In genomic region chr3:190617185-190617584, GRCh38 we compare ENCODE assay signal across 9 cellular contexts.
A peak's percentile ranks its signal among the peaks of the same experiment; 100 is the strongest.
DNase-seq lines count a peak whose midpoint lies in the region; ATAC-seq and TF ChIP-seq lines count a peak whose summit lies in the region.
"Had no signal": no experiment of that assay in that cellular context is flagged by ENCODE, and none has a peak within 500 bp of the region (broad histone marks: within the 10 kb centered on the region; RNA-seq: fewer than 3 reads in every experiment).

No MANE protein-coding gene starts in this region.

- POLR2A ChIA-PET in activated CD4-positive, alpha-beta memory T cell treated with anti-CD3 and anti-CD28 coated beads, Interleukin-2, amount 10 ng/mL, durations not matched to agents 7 days and 5 days (lab: Charles Lee), result interaction anchor here (2.2 to 2.5 kb wide), 2 partner anchors 30 to 103 kb away, joined by 19 to 50 read pairs; partner anchors contain the start of gene IL1RAP

- peaks cover 68% of the 10 kb centered on the region for H3K4me1 Mint-ChIP-seq in activated CD4-positive, alpha-beta memory T cell treated with anti-CD3 and anti-CD28 coated beads, Interleukin-2, amount 10 ng/mL, durations not matched to agents 7 days and 5 days
- peaks cover 0 to 10% of the 10 kb centered on the region in 2 donors for H3K4me1 Mint-ChIP-seq in natural killer cell

- H3K4me3 Mint-ChIP-seq in activated CD4-positive, alpha-beta memory T cell treated with anti-CD3 and anti-CD28 coated beads, Interleukin-2, amount 10 ng/mL, durations not matched to agents 7 days and 5 days, result no peak overlapping the region
- no peak overlapping the region for H3K4me3 Mint-ChIP-seq in natural killer cell
- H3K4me3 Mint-ChIP-seq: immature natural killer cell had no signal

- H3K36me3 Mint-ChIP-seq in activated CD4-positive, alpha-beta memory T cell treated with anti-CD3 and anti-CD28 coated beads, Interleukin-2, amount 10 ng/mL, durations not matched to agents 7 days and 5 days (ENCODE audit: low read depth), result peaks cover 51% of the 10 kb centered on the region
- no peaks in the 10 kb centered on the region for H3K36me3 Mint-ChIP-seq in natural killer cell

- intact Hi-C loops in natural killer cell (cut with micrococcal nuclease), result no loop called here

- H3K9me3 Mint-ChIP-seq in activated CD4-positive, alpha-beta memory T cell treated with anti-CD3 and anti-CD28 coated beads, Interleukin-2, amount 10 ng/mL, durations not matched to agents 7 days and 5 days, result peaks cover 5% of the 10 kb centered on the region
- H3K9me3 Mint-ChIP-seq in natural killer cell, result no peaks in the 10 kb centered on the region
- H3K9me3 Mint-ChIP-seq: immature natural killer cell had no signal

- peak; percentile 83 for ATAC-seq in GM19043 (IDR thresholded peaks at IDR 0.05; ENCODE audit: low read depth, unreplicated experiment)
- ATAC-seq in HG03378 (IDR thresholded peaks at IDR 0.05; ENCODE audit: unreplicated experiment), result peak; percentile 88
- peak in 2 of 3 donors; percentile 28 to 75 for ATAC-seq in natural killer cell

- DNase-seq in AML-193 (lab: John Stamatoyannopoulos, UW) (peak; percentile 100), natural killer cell (no peak), HK-2 (ENCODE audit: unreplicated experiment) (no peak), NCI-H1092 treated with DMSO at 0.1 percent for 48 hours (lab: John Stamatoyannopoulos, UW) (no peak)
- peak; percentile 43 for DNase-seq in activated CD4-positive, alpha-beta memory T cell treated with anti-CD3 and anti-CD28 coated beads, Interleukin-2, amount 10 ng/mL, durations not matched to agents 7 days and 5 days
- DNase-seq in NK-92 treated with Interleukin-12 subunit alpha and Interleukin-12 subunit beta, amount 100 ng/mL, for 24 hours (lab: John Stamatoyannopoulos, UW), result no peak

- CTCF ChIA-PET in activated CD4-positive, alpha-beta memory T cell treated with anti-CD3 and anti-CD28 coated beads, Interleukin-2, amount 10 ng/mL, durations not matched to agents 7 days and 5 days (lab: Charles Lee), result interaction anchor here (2.9 kb wide), 1 partner anchor 104 kb away, joined by 13 read pairs; the partner anchor contains the start of gene IL1RAP

- TF ChIP-seq CTCF in natural killer cell (IDR thresholded peaks at IDR 0.05), result no peak

- H3K27me3 Mint-ChIP-seq in activated CD4-positive, alpha-beta memory T cell treated with anti-CD3 and anti-CD28 coated beads, Interleukin-2, amount 10 ng/mL, durations not matched to agents 7 days and 5 days, result no peaks in the 10 kb centered on the region
- H3K27me3 Mint-ChIP-seq in natural killer cell (ENCODE audit: low read depth in 2 of 2), result no peaks in the 10 kb centered on the region

- peak overlapping the region; percentile 92 for H3K27ac Mint-ChIP-seq in activated CD4-positive, alpha-beta memory T cell treated with anti-CD3 and anti-CD28 coated beads, Interleukin-2, amount 10 ng/mL, durations not matched to agents 7 days and 5 days
- no peak overlapping the region for H3K27ac Mint-ChIP-seq in natural killer cell
- H3K27ac Mint-ChIP-seq: immature natural killer cell had no signal

Comparison
In these comparisons a context has a peak if more than half of its experiments do, and no peak if none do; other contexts are left out.
1. DNase-seq: peak in AML-193 (2 of 2) and activated CD4-positive, alpha-beta memory T cell treated with anti-CD3 and anti-CD28 coated beads, Interleukin-2, amount 10 ng/mL, durations not matched to agents 7 days and 5 days (single experiment); none in natural killer cell (single experiment), HK-2 (single experiment), NK-92 treated with Interleukin-12 subunit alpha and Interleukin-12 subunit beta, amount 100 ng/mL, for 24 hours (single experiment) and NCI-H1092 treated with DMSO at 0.1 percent for 48 hours (single experiment).
2. Peak in every context shown above with its lines, with median percentiles within 50 percentile points of each other: ATAC-seq.